1 cellular context compared by ENCODE assay signal in the genomic region with DNA sequence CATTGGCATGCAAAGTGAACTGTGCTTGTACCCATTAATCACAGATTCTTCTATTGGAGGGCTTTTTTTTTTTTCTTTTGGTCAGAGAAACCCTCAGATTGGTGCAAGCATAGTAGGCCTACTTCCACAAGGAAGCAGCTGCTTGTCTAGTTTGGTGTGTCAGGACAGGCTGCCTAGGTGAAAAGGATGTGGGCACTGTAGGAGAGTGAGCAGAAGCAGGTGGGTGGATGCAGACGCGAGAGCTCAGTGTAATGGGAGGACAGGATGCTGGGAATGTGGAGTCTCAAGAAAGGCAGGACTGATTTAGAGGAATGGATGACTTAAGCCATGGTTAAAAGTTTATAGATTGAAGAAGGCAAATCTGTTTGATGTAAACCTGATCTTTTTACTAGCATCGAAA.
TF ChIP-seq lines count a peak whose summit lies in the region.

No MANE protein-coding gene starts in this region.

TF ChIP-seq in SK-N-SH treated with all-trans-retinoic acid at 6 μM for 48 hours, 23 proteins besides CTCF, POLR2A, EP300 and RAD21 (continued from another document):
- TF ChIP-seq TSHZ2 (CRISPR knock-in tag; IDR thresholded peaks at IDR 0.05) = no peak
- TF ChIP-seq ESRRG (CRISPR knock-in tag; IDR thresholded peaks at IDR 0.05) = no peak
- TF ChIP-seq ZNF70 (CRISPR knock-in tag; IDR thresholded peaks at IDR 0.05) = no peak
- TF ChIP-seq CREB5 (CRISPR knock-in tag; IDR thresholded peaks at IDR 0.05; ENCODE audit: low read depth) = no peak
- no peak for TF ChIP-seq ZNF8 (CRISPR knock-in tag; IDR thresholded peaks at IDR 0.05)
- no peak for TF ChIP-seq BACH2 (CRISPR knock-in tag; IDR thresholded peaks at IDR 0.05; ENCODE audit: borderline replicate concordance)
- no peak for TF ChIP-seq ZFP3 (CRISPR knock-in tag; IDR thresholded peaks at IDR 0.05)
- TF ChIP-seq POU6F1 (CRISPR knock-in tag; IDR thresholded peaks at IDR 0.05; ENCODE audit: borderline replicate concordance, low read depth) = no peak
